Comparison of ENCODE assay signal across 1 cellular context in genomic region chr9:105296889-105297288, GRCh38.
A peak's percentile ranks its signal among the peaks of the same experiment; 100 is the strongest.
TF ChIP-seq lines count a peak whose summit lies in the region.

No MANE protein-coding gene starts in this region.

TF ChIP-seq in K562, 482 proteins besides CTCF, POLR2A, EP300 and RAD21 (continued from another document and continues in another):
- no peak for TF ChIP-seq ZMIZ1 (IDR thresholded peaks at IDR 0.05; ENCODE audit: low read depth in 2 of 2, low read length in 2 of 2)
- no peak for TF ChIP-seq ZNF668 (CRISPR knock-in tag; IDR thresholded peaks at IDR 0.05)
- no peak for TF ChIP-seq TSHZ1 (CRISPR knock-in tag; IDR thresholded peaks at IDR 0.05)
- TF ChIP-seq COPS2 (conservative IDR thresholded peaks at IDR 0.05) = no peak
- no peak for TF ChIP-seq ZNF512 (tag; IDR thresholded peaks at IDR 0.05)
- no peak for TF ChIP-seq GTF2E2 (tag; IDR thresholded peaks at IDR 0.05)
- peak; percentile 73 for TF ChIP-seq ZNF316 (IDR thresholded peaks at IDR 0.05)
- TF ChIP-seq ZBTB7A (IDR thresholded peaks at IDR 0.05; ENCODE audit: borderline replicate concordance, control insufficient read depth, low read depth, low read length) = no peak
- peak; percentile 55; the same call in 1 of the 2 replicates for TF ChIP-seq NFE2L1 (tag; IDR thresholded peaks at IDR 0.05; ENCODE audit: borderline replicate concordance, low read depth)
- TF ChIP-seq MTA3 (IDR thresholded peaks at IDR 0.05; ENCODE audit: borderline replicate concordance) = no peak
- TF ChIP-seq MAFF (IDR thresholded peaks at IDR 0.05; ENCODE audit: low read length) = peak; percentile 61; the same call in 1 of the 2 replicates
- no peak for TF ChIP-seq E2F4 (CRISPR knock-in tag; IDR thresholded peaks at IDR 0.05; ENCODE audit: low read depth)
- no peak for TF ChIP-seq ELK1 (CRISPR knock-in tag; IDR thresholded peaks at IDR 0.05)
- TF ChIP-seq EWSR1 (IDR thresholded peaks at IDR 0.05; ENCODE audit: borderline replicate concordance, low read depth, partially characterized antibody) = no peak
- no peak for TF ChIP-seq RREB1 (CRISPR knock-in tag; IDR thresholded peaks at IDR 0.05)
- TF ChIP-seq ZNF639 (CRISPR knock-in tag; conservative IDR thresholded peaks at IDR 0.05 in 1 of 2, IDR thresholded peaks at IDR 0.05 in 1 of 2) = no peak
- TF ChIP-seq SIX5 (IDR thresholded peaks at IDR 0.05; ENCODE audit: borderline replicate concordance in 1 of 2, insufficient read depth in 1 of 2, low read depth in 1 of 2, low read length in 2 of 2) = no peak
- no peak for TF ChIP-seq ZNF408 (CRISPR knock-in tag; IDR thresholded peaks at IDR 0.05; ENCODE audit: low read depth)
- TF ChIP-seq NONO (IDR thresholded peaks at IDR 0.05; ENCODE audit: low read depth in 2 of 2, low read length in 1 of 2) = no peak
- no peak for TF ChIP-seq PREB (CRISPR knock-in tag; IDR thresholded peaks at IDR 0.05)
- no peak for TF ChIP-seq SRSF9 (IDR thresholded peaks at IDR 0.05; ENCODE audit: borderline replicate concordance, low read depth, low read length)
- TF ChIP-seq NBN (IDR thresholded peaks at IDR 0.05; ENCODE audit: low read depth) = no peak
- TF ChIP-seq PTRF (tag; IDR thresholded peaks at IDR 0.05) = no peak
- no peak for TF ChIP-seq NFRKB (IDR thresholded peaks at IDR 0.05; ENCODE audit: low read depth)
- no peak for TF ChIP-seq ZNF134 (CRISPR knock-in tag; conservative IDR thresholded peaks at IDR 0.05)
- no peak for TF ChIP-seq PYGO2 (tag; IDR thresholded peaks at IDR 0.05)
- peak; percentile 76 for TF ChIP-seq C11orf30 (IDR thresholded peaks at IDR 0.05; ENCODE audit: low read depth)
- TF ChIP-seq DPF2 (IDR thresholded peaks at IDR 0.05) = 0 out of 2 replicates have a peak, but pooled peaks have one; percentile 18
- TF ChIP-seq CBFB (CRISPR knock-in tag; IDR thresholded peaks at IDR 0.05) = no peak
- TF ChIP-seq SNAPC5 (CRISPR knock-in tag; IDR thresholded peaks at IDR 0.05) = no peak
- no peak for TF ChIP-seq ZNF124 (CRISPR knock-in tag; IDR thresholded peaks at IDR 0.05)
- no peak for TF ChIP-seq ZNF143 (CRISPR knock-in tag; IDR thresholded peaks at IDR 0.05)
- no peak for TF ChIP-seq ZNF79 (CRISPR knock-in tag; IDR thresholded peaks at IDR 0.05; ENCODE audit: low read depth)
- no peak for TF ChIP-seq POLR2AphosphoS5 (IDR thresholded peaks at IDR 0.05; ENCODE audit: control insufficient read depth, insufficient read depth, low read depth, low read length)
- TF ChIP-seq CBX8 (IDR thresholded peaks at IDR 0.05; ENCODE audit: borderline replicate concordance, extremely low read depth, low read depth, low read length, poor library complexity, severe bottlenecking) = no peak
- no peak for TF ChIP-seq POLR3G (IDR thresholded peaks at IDR 0.05; ENCODE audit: extremely low read depth, insufficient read length, insufficient replicate concordance)
- TF ChIP-seq ETV5 (CRISPR knock-in tag; IDR thresholded peaks at IDR 0.05; ENCODE audit: low read depth) = no peak
- peak; percentile 52; the same call in 1 of the 2 replicates for TF ChIP-seq MAFK (IDR thresholded peaks at IDR 0.05; ENCODE audit: low read length)
- no peak for TF ChIP-seq MITF (IDR thresholded peaks at IDR 0.05)
- TF ChIP-seq KLF13 (tag; IDR thresholded peaks at IDR 0.05; ENCODE audit: borderline replicate concordance, low read depth) = no peak
- no peak for TF ChIP-seq BRCA1 (IDR thresholded peaks at IDR 0.05)
- TF ChIP-seq BRCA1 (CRISPR knock-in tag; IDR thresholded peaks at IDR 0.05) = no peak
